13 cellular contexts compared by ENCODE assay signal in the genomic region with DNA sequence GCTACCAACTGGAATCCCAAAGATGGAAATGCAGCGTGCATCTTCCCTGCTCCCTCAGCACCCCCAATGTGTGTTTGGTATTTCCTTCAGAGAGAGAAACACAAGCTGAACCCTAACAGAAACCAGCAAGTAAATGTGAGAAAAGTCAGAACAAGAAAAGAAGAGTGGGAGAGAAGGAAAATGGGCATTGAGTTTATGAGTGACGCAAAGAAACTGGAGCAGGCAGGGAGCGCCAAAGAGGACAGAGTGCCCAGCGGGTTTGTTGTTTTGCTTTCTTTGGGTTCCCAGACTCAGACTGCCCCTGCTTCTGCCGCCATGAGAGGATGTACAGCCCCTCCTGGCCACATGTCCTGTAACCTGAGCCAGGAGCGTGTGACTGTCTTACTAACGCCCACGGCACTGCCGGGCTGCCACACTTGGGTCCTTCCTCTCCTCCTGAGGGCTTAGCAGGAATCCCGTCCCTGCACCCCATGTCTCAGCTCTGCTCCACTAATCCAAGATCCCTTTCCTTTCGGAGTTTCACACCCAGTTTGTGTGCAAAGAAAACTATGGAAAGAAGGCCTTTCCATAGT.
DNase-seq lines count a peak whose midpoint lies in the region; ATAC-seq and TF ChIP-seq lines count a peak whose summit lies in the region.
"Had no signal": no experiment of that assay in that cellular context is flagged by ENCODE, and none has a peak within 500 bp of the region (broad histone marks: within the 10 kb centered on the region; RNA-seq: fewer than 3 reads in every experiment).

No MANE protein-coding gene starts in this region.

- H4K12ac ChIP-seq in trophoblast cell (ENCODE audit: low read depth, low read length), result no peak overlapping the region

- H3K9me3 ChIP-seq in SJCRH30 (replicated peaks), result no peaks in the 10 kb centered on the region
- H3K9me3 ChIP-seq in trophoblast cell (ENCODE audit: insufficient read depth, low read depth, low read length), result no peaks in the 10 kb centered on the region

- TF ChIP-seq CTCF in fibroblast of mammary gland (conservative IDR thresholded peaks at IDR 0.05; ENCODE audit: control insufficient read depth, insufficient read depth, low read depth, low read length), result no peak

- no peaks in the 10 kb centered on the region for H3K79me2 ChIP-seq in trophoblast cell (ENCODE audit: control insufficient read depth, insufficient read depth, low read length, poor library complexity)

- H2BK5ac ChIP-seq in trophoblast cell (ENCODE audit: low read depth, low read length, poor library complexity), result no peak overlapping the region

- no peak overlapping the region for H3K14ac ChIP-seq in trophoblast cell (ENCODE audit: low read length)

- no CpG with 5 or more reads among the region's 11 CpGs for WGBS in trophoblast cell (ENCODE audit: extremely low coverage, insufficient coverage, insufficient read length)

- no peak overlapping the region for H3K18ac ChIP-seq in trophoblast cell (ENCODE audit: low read length)

- H3K23ac ChIP-seq in trophoblast cell (ENCODE audit: low read length), result no peak overlapping the region

- H4K8ac ChIP-seq in trophoblast cell (ENCODE audit: low read depth, low read length), result no peak overlapping the region

- no peak overlapping the region for H4K91ac ChIP-seq in trophoblast cell (ENCODE audit: low read depth, low read length)

- H2AFZ ChIP-seq in trophoblast cell (ENCODE audit: insufficient read depth, low read length, poor library complexity), result peak overlapping the region; percentile 8

- H3K27ac ChIP-seq in SJCRH30 (peak overlapping the region; percentile 14), trophoblast cell (ENCODE audit: low read depth, low read length) (no peak overlapping the region)

- H3K4me3 ChIP-seq in H7 (ENCODE audit: insufficient read depth, low read depth, low read length) (no peak overlapping the region), SJCRH30 (no peak overlapping the region), fibroblast of mammary gland (ENCODE audit: control insufficient read depth, low read depth, low read length) (no peak overlapping the region), trophoblast cell (ENCODE audit: low read depth, low read length) (no peak overlapping the region)

- DNase-seq in H7 (peak; percentile 73), SJCRH30 (peak; percentile 59 to 72), fibroblast of mammary gland (ENCODE audit: low read depth) (peak; percentile 11), trophoblast cell (no peak), NCI-H1694 (lab: John Stamatoyannopoulos, UW) (no peak), NCI-H2196 (lab: John Stamatoyannopoulos, UW; ENCODE audit: unreplicated experiment) (no peak), COR-L47 (lab: John Stamatoyannopoulos, UW) (no peak)
- DNase-seq: activated T-cell treated with anti-CD3 and anti-CD28 coated beads, Interleukin-2, amount 50 U/mL, for 24 hours; NCI-H226; stimulated activated CD4-positive, alpha-beta T cell treated with anti-CD3 and anti-CD28 coated beads, Interleukin-2, amount 100 ng/mL, for 24 hours; stimulated activated naive CD8-positive, alpha-beta T cell treated with anti-CD3 and anti-CD28 coated beads, Interleukin-15, Interleukin-2, amounts not matched to agents 100 U/mL and 50 U/mL, for 24 hours had no signal

- no peak overlapping the region for H2AK5ac ChIP-seq in trophoblast cell (ENCODE audit: low read length)

- H3K4ac ChIP-seq in trophoblast cell (ENCODE audit: low read depth, low read length), result no peak overlapping the region

- no peak overlapping the region for H2BK12ac ChIP-seq in trophoblast cell (ENCODE audit: low read length)

- H3K79me1 ChIP-seq in trophoblast cell (ENCODE audit: low read length), result no peaks in the 10 kb centered on the region

- no peak overlapping the region for H3K4me2 ChIP-seq in trophoblast cell (ENCODE audit: low read length)

- 0 out of 2 replicates have a peak, but pooled peaks cover 1% of the 10 kb centered on the region for H3K36me3 ChIP-seq in H7 (replicated peaks; ENCODE audit: control insufficient read depth, insufficient read depth, low read length)
- peaks cover 13% of the 10 kb centered on the region for H3K36me3 ChIP-seq in SJCRH30
- H3K36me3 ChIP-seq in trophoblast cell (ENCODE audit: control insufficient read depth in 1 of 2, insufficient read depth in 2 of 2, low read length in 2 of 2), result no peaks in the 10 kb centered on the region

- no peak overlapping the region for H2BK120ac ChIP-seq in trophoblast cell (ENCODE audit: insufficient read depth, low read length, poor library complexity)

- H3K27me3 ChIP-seq in H7 (ENCODE audit: control insufficient read depth, insufficient read depth, low read length) (no peaks in the 10 kb centered on the region), SJCRH30 (no peaks in the 10 kb centered on the region), trophoblast cell (ENCODE audit: insufficient read depth, low read length) (no peaks in the 10 kb centered on the region)

- H3K4me1 ChIP-seq in SJCRH30 (peaks cover 3% of the 10 kb centered on the region; the same call in 1 of the 2 replicates), trophoblast cell (ENCODE audit: control insufficient read depth in 1 of 2, insufficient read depth in 2 of 2, low read length in 2 of 2) (peaks cover 4 to 6% of the 10 kb centered on the region in 2 experiments)

- H3K9ac ChIP-seq in trophoblast cell (ENCODE audit: low read length), result no peak overlapping the region

- no peak for ATAC-seq in HG03378 (IDR thresholded peaks at IDR 0.05; ENCODE audit: unreplicated experiment)
- ATAC-seq: Right ventricle myocardium inferior; stimulated activated naive CD8-positive, alpha-beta T cell treated with anti-CD3 and anti-CD28 coated beads, Interleukin-15, Interleukin-2, amounts not matched to agents 100 U/mL and 50 U/mL, for 24 hours had no signal

Comparison
In these comparisons a context has a peak if more than half of its experiments do, and no peak if none do; other contexts are left out.
1. DNase-seq: peak in H7 (single experiment), SJCRH30 (2 of 2) and fibroblast of mammary gland (single experiment); none in trophoblast cell (0 of 2), NCI-H1694 (single experiment), NCI-H2196 (single experiment) and COR-L47 (single experiment).